In the genomic region with DNA sequence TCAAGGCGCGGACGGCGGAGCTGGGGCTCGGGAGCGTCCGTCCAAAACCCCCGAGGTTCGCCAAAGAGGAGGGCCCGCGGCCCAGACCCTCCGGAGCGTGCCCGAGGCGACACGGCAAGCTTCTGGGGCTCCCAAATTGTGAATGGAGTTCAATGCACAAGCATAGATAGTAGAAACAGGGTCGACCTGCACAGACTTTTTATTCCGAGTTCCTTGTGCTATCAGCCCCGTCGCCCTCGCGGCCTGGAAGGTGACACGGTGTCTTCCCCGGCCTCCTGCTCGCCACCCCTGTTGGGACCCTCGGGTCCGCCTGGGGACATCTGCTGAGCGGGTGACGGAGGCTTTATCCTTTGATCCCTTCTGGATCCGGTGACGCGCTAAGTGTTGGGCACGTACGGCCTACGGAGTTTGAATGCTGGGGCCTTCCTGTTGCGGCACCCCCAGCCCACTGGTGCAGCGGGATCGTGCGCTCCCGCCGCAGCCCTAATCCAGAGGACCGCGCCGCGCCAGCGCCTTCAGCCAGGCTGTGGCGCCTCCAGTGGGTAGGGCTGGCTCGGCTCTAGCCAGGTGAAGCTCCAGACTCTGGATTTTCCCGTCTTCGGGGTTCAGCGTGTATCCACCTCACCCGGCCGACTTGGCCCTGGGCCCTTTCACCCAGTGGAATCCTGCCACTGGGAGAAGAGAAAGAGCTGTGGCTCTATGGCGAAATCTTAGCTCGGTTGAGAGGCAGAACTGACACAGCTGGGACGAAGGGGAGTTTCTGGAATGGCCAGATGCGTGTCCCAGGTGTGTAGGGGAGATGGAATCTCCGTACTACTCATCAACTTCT, we compare ENCODE assay signal across 1 cellular context.
TF ChIP-seq lines count a peak whose summit lies in the region.

No MANE protein-coding gene starts in this region.

TF ChIP-seq in GM23338, 12 proteins besides CTCF, POLR2A, EP300 and RAD21 (continued from another document):
- TF ChIP-seq, protein P1, sequence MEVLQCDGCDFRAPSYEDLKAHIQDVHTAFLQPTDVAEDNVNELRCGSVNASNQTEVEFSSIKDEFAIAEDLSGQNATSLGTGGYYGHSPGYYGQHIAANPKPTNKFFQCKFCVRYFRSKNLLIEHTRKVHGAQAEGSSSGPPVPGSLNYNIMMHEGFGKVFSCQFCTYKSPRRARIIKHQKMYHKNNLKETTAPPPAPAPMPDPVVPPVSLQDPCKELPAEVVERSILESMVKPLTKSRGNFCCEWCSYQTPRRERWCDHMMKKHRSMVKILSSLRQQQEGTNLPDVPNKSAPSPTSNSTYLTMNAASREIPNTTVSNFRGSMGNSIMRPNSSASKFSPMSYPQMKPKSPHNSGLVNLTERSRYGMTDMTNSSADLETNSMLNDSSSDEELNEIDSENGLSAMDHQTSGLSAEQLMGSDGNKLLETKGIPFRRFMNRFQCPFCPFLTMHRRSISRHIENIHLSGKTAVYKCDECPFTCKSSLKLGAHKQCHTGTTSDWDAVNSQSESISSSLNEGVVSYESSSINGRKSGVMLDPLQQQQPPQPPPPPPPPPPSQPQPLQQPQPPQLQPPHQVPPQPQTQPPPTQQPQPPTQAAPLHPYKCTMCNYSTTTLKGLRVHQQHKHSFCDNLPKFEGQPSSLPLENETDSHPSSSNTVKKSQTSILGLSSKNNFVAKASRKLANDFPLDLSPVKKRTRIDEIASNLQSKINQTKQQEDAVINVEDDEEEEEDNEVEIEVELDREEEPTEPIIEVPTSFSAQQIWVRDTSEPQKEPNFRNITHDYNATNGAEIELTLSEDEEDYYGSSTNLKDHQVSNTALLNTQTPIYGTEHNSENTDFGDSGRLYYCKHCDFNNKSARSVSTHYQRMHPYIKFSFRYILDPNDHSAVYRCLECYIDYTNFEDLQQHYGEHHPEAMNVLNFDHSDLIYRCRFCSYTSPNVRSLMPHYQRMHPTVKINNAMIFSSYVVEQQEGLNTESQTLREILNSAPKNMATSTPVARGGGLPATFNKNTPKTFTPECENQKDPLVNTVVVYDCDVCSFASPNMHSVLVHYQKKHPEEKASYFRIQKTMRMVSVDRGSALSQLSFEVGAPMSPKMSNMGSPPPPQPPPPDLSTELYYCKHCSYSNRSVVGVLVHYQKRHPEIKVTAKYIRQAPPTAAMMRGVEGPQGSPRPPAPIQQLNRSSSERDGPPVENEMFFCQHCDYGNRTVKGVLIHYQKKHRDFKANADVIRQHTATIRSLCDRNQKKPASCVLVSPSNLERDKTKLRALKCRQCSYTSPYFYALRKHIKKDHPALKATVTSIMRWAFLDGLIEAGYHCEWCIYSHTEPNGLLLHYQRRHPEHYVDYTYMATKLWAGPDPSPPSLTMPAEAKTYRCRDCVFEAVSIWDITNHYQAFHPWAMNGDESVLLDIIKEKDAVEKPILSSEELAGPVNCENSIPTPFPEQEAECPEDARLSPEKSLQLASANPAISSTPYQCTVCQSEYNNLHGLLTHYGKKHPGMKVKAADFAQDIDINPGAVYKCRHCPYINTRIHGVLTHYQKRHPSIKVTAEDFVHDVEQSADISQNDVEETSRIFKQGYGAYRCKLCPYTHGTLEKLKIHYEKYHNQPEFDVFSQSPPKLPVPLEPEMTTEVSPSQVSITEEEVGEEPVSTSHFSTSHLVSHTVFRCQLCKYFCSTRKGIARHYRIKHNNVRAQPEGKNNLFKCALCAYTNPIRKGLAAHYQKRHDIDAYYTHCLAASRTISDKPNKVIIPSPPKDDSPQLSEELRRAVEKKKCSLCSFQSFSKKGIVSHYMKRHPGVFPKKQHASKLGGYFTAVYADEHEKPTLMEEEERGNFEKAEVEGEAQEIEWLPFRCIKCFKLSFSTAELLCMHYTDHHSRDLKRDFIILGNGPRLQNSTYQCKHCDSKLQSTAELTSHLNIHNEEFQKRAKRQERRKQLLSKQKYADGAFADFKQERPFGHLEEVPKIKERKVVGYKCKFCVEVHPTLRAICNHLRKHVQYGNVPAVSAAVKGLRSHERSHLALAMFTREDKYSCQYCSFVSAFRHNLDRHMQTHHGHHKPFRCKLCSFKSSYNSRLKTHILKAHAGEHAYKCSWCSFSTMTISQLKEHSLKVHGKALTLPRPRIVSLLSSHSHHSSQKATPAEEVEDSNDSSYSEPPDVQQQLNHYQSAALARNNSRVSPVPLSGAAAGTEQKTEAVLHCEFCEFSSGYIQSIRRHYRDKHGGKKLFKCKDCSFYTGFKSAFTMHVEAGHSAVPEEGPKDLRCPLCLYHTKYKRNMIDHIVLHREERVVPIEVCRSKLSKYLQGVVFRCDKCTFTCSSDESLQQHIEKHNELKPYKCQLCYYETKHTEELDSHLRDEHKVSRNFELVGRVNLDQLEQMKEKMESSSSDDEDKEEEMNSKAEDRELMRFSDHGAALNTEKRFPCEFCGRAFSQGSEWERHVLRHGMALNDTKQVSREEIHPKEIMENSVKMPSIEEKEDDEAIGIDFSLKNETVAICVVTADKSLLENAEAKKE (CRISPR knock-in tag; IDR thresholded peaks at IDR 0.05): no peak
- no peak for TF ChIP-seq NANOG (IDR thresholded peaks at IDR 0.05; ENCODE audit: borderline replicate concordance)
- TF ChIP-seq EZH2 (IDR thresholded peaks at IDR 0.05; ENCODE audit: low read depth, unreplicated experiment): peak; percentile 65
